Comparison of ENCODE assay signal across 7 cellular contexts in genomic region chr18:58864146-58865008, GRCh38. TPM values are rescaled to one million over a fixed set of nuclear protein-coding genes. Genes with fewer than 3 reads are reported as not detected.
DNase-seq lines count a peak whose midpoint lies in the region; ATAC-seq lines count a peak whose summit lies in the region.

TSS of gene ZNF532 (plus strand) at chr18:58864877. CDS start in a region left out here.

- H3K4ac ChIP-seq in neuronal stem cell (ENCODE audit: low read length): peak within 1 kb of the TSS; percentile 18

- ATAC-seq in activated naive CD8-positive, alpha-beta T cell treated with anti-CD3 and anti-CD28 coated beads, Interleukin-2, amount 10 ng/mL, durations not matched to agents 7 days and 5 days (ENCODE audit: low read depth): no peak
- ATAC-seq in HG02970 (IDR thresholded peaks at IDR 0.05; ENCODE audit: low FRiP score, unreplicated experiment): no peak

- H3K23ac ChIP-seq in neuronal stem cell (ENCODE audit: low read depth, low read length, poor library complexity): peak within 1 kb of the TSS; percentile 71

- intact Hi-C loops in head of caudate nucleus (cut with DNase I): loop anchor here (5.0 kb wide), 1 partner anchor 82 kb away; no protein-coding TSS in a partner anchor

- DNase-seq in NCI-H2081 (lab: John Stamatoyannopoulos, UW) (peak; percentile 45 to 80), head of caudate nucleus (peak in 41 of 42 donors; percentile 39 to 92 (median 75)), neuronal stem cell (ENCODE audit: low spot score) (peak; percentile 60)
- DNase-seq in activated naive CD8-positive, alpha-beta T cell treated with anti-CD3 and anti-CD28 coated beads, Interleukin-2, amount 10 ng/mL, durations not matched to agents 7 days and 5 days: no peak
- DNase-seq in stimulated activated CD4-positive, alpha-beta T cell treated with anti-CD3 and anti-CD28 coated beads, Interleukin-4, amount 100 ng/mL, for 4 hours: no peak

- H3K14ac ChIP-seq in neuronal stem cell (ENCODE audit: low read length): peak within 1 kb of the TSS; percentile 27

- H3K4me3 ChIP-seq in GM08714 (ENCODE audit: low read length) (peak within 1 kb of the TSS; percentile 14; the same call in 1 of the 2 replicates), neuronal stem cell (ENCODE audit: low read length in 2 of 2) (peak within 1 kb of the TSS; percentile 67 to 78)

- no peaks in the 10 kb centered on the region for H3K9me3 Mint-ChIP-seq in activated naive CD8-positive, alpha-beta T cell treated with anti-CD3 and anti-CD28 coated beads, Interleukin-2, amount 10 ng/mL, durations not matched to agents 7 days and 5 days

- H3K36me3 Mint-ChIP-seq in activated naive CD8-positive, alpha-beta T cell treated with anti-CD3 and anti-CD28 coated beads, Interleukin-2, amount 10 ng/mL, durations not matched to agents 7 days and 5 days: no peaks in the 10 kb centered on the region

- peak within 1 kb of the TSS; percentile 92 for H2AK5ac ChIP-seq in neuronal stem cell (ENCODE audit: low read depth, low read length)

- H3K4me3 Mint-ChIP-seq in activated naive CD8-positive, alpha-beta T cell treated with anti-CD3 and anti-CD28 coated beads, Interleukin-2, amount 10 ng/mL, durations not matched to agents 7 days and 5 days: peak within 1 kb of the TSS; percentile 18

- H3K27ac Mint-ChIP-seq in activated naive CD8-positive, alpha-beta T cell treated with anti-CD3 and anti-CD28 coated beads, Interleukin-2, amount 10 ng/mL, durations not matched to agents 7 days and 5 days: no peak within 1 kb of the TSS

- peaks cover 5% of the 10 kb centered on the region for H3K4me1 Mint-ChIP-seq in activated naive CD8-positive, alpha-beta T cell treated with anti-CD3 and anti-CD28 coated beads, Interleukin-2, amount 10 ng/mL, durations not matched to agents 7 days and 5 days

- no peak within 1 kb of the TSS for H2BK15ac ChIP-seq in neuronal stem cell (ENCODE audit: low read length)

- H2BK12ac ChIP-seq in neuronal stem cell (ENCODE audit: low read length): no peak within 1 kb of the TSS

- H2BK5ac ChIP-seq in neuronal stem cell (ENCODE audit: low read length): peak within 1 kb of the TSS; percentile 95

- peak within 1 kb of the TSS; percentile 57 for H2AFZ ChIP-seq in neuronal stem cell (ENCODE audit: low read length)

- no CpG with 5 or more reads among the region's 17 CpGs for WGBS in neuronal stem cell (ENCODE audit: extremely low coverage in 2 of 2, insufficient read length in 2 of 2, insufficient replicate concordance in 1 of 2), 2 donors

- POLR2A ChIA-PET in activated naive CD8-positive, alpha-beta T cell treated with anti-CD3 and anti-CD28 coated beads, Interleukin-2, amount 10 ng/mL, durations not matched to agents 7 days and 5 days (lab: Charles Lee): no interaction called here

- H3K79me1 ChIP-seq in neuronal stem cell (ENCODE audit: low read depth, low read length): peaks cover 5% of the 10 kb centered on the region

- peak within 1 kb of the TSS; percentile 77 for H2BK120ac ChIP-seq in neuronal stem cell (ENCODE audit: low read depth, low read length)

- H3K4me2 ChIP-seq in neuronal stem cell (ENCODE audit: insufficient read depth, low read length, poor library complexity, severe bottlenecking): peak within 1 kb of the TSS; percentile 63

- peaks cover 13 to 46% of the 10 kb centered on the region in 2 donors for H3K36me3 ChIP-seq in neuronal stem cell (replicated peaks in 1 of 2; ENCODE audit: control insufficient read depth in 2 of 2, insufficient read depth in 2 of 2, low read length in 2 of 2)

- peaks cover 6 to 24% of the 10 kb centered on the region in 2 donors for H3K9me3 ChIP-seq in neuronal stem cell (replicated peaks in 1 of 2; ENCODE audit: control insufficient read depth in 2 of 2, insufficient read depth in 1 of 2, low read depth in 1 of 2, low read length in 2 of 2)

- H3K27me3 ChIP-seq in neuronal stem cell (ENCODE audit: control insufficient read depth in 3 of 3, insufficient read depth in 3 of 3, low read depth in 1 of 3, low read length in 3 of 3): no peaks in the 10 kb centered on the region

- H3K27me3 Mint-ChIP-seq in activated naive CD8-positive, alpha-beta T cell treated with anti-CD3 and anti-CD28 coated beads, Interleukin-2, amount 10 ng/mL, durations not matched to agents 7 days and 5 days: peaks cover 62% of the 10 kb centered on the region

- peak within 1 kb of the TSS; percentile 96 for H4K91ac ChIP-seq in neuronal stem cell (ENCODE audit: low read depth, low read length, poor library complexity)

- peaks cover 31 to 49% of the 10 kb centered on the region in 2 donors for H3K4me1 ChIP-seq in neuronal stem cell (ENCODE audit: control insufficient read depth in 2 of 2, insufficient read depth in 1 of 2, low read depth in 1 of 2, low read length in 2 of 2)

- H3K9ac ChIP-seq in neuronal stem cell (ENCODE audit: low read depth, low read length, poor library complexity): peak within 1 kb of the TSS; percentile 95

- peak within 1 kb of the TSS; percentile 94 for H3K27ac ChIP-seq in neuronal stem cell (replicated peaks; ENCODE audit: low read length)

- peak within 1 kb of the TSS; percentile 96 for H3K18ac ChIP-seq in neuronal stem cell (ENCODE audit: low read length)

- peak within 1 kb of the TSS; percentile 66 for H4K8ac ChIP-seq in neuronal stem cell (ENCODE audit: low read depth, low read length)

RNA-seq across cellular contexts. Expression of gene ZNF532, which starts in this region (rescaled TPM):
- total RNA-seq in activated naive CD8-positive, alpha-beta T cell treated with anti-CD3 and anti-CD28 coated beads, Interleukin-2, amount 10 ng/mL, durations not matched to agents 7 days and 5 days: 1 to 10 TPM; 4.0 to 4.8 TPM
- 101 TPM for polyA plus RNA-seq in neuronal stem cell (2013, experiment 1 of 2)
- 101 TPM for polyA plus RNA-seq in neuronal stem cell (2013, experiment 2 of 2)

Comparison
In these comparisons a context has a peak if more than half of its experiments do, and no peak if none do; other contexts are left out.
1. DNase-seq: peak in NCI-H2081 (2 of 2), head of caudate nucleus (41 of 42) and neuronal stem cell (single experiment); none in activated naive CD8-positive, alpha-beta T cell treated with anti-CD3 and anti-CD28 coated beads, Interleukin-2, amount 10 ng/mL, durations not matched to agents 7 days and 5 days (single experiment) and stimulated activated CD4-positive, alpha-beta T cell treated with anti-CD3 and anti-CD28 coated beads, Interleukin-4, amount 100 ng/mL, for 4 hours (0 of 2).